In genomic region chr2:227597993-227598392, GRCh38 we compare ENCODE assay signal across 29 cellular contexts. TPM values are rescaled to one million over a fixed set of nuclear protein-coding genes. Genes with fewer than 3 reads are reported as not detected.
DNase-seq lines count a peak whose midpoint lies in the region; ATAC-seq and TF ChIP-seq lines count a peak whose summit lies in the region.
"Had no signal": no experiment of that assay in that cellular context is flagged by ENCODE, and none has a peak within 500 bp of the region (broad histone marks: within the 10 kb centered on the region; RNA-seq: fewer than 3 reads in every experiment).

No MANE protein-coding gene starts in this region.

- no peaks in the 10 kb centered on the region for H3K9me3 ChIP-seq in HCT116 (ENCODE audit: control insufficient read depth in 1 of 2, insufficient read depth in 1 of 2, low read depth in 1 of 2, low read length in 2 of 2)
- H3K9me3 ChIP-seq: spleen, testis had no signal

- CTCF ChIA-PET in Calu3 (lab: Charles Lee) (interaction anchor here (0.6 kb wide), 1 partner anchor 323 kb away, joined by 5 read pairs; no protein-coding TSS in a partner anchor), HCT116 (lab: Charles Lee) (interaction anchor here (0.9 to 1.6 kb wide), 2 partner anchors 117 to 168 kb away, joined by 3 read pairs; no protein-coding TSS in a partner anchor), WTC11 (lab: Charles Lee) (interaction anchor here (1.1 to 1.7 kb wide), 3 partner anchors 60 to 192 kb away, joined by 3 to 7 read pairs (median 4); no protein-coding TSS in a partner anchor)

- H3K4me3 ChIP-seq in HCT116 (replicated peaks in 1 of 2; ENCODE audit: low read depth in 1 of 2, low read length in 2 of 2) = peak overlapping the region in 1 of 2 experiments; percentile 23; a peak in 1 of 4 replicates
- H3K4me3 ChIP-seq: spleen, testis had no signal

- ATAC-seq in HCT116 (peak; percentile 79), WTC11 (peak; percentile 67), GM18870 (IDR thresholded peaks at IDR 0.05; ENCODE audit: unreplicated experiment) (no peak)
- ATAC-seq in stimulated activated memory B cell treated with anti-CD40 and anti-IgM and Interleukin-4, amounts not matched to agents 10 μg/mL and 1 μg/mL and 100 μg/mL, for 72 hours = no peak
- ATAC-seq: left lobe of liver; naive thymus-derived CD4-positive, alpha-beta T cell; SK-N-SH treated with all-trans-retinoic acid at 6 μM for 48 hours; stimulated activated naive B cell treated with anti-CD40 and anti-IgM and Interleukin-4, amounts not matched to agents 10 μg/mL and 1 μg/mL and 100 μg/mL, for 72 hours had no signal

- DNase-seq in Calu3 (peak; percentile 39), HCT116 (ENCODE audit: low read depth, low spot score) (peak; percentile 12), WTC11 (ENCODE audit: low spot score) (no peak), iPS DF 19.7 (ENCODE audit: low read depth, low spot score) (peak; percentile 23), posterior cingulate gyrus (no peak), dermis blood vessel endothelial cell (no peak)
- DNase-seq: ACHN; activated CD4-positive, alpha-beta T cell treated with anti-CD3 and anti-CD28 coated beads, Interleukin-2, amount 10 ng/mL, durations not matched to agents 7 days and 5 days; activated naive CD4-positive, alpha-beta T cell treated with Interleukin-2 at 50 U/mL for 16 hours; activated T-cell treated with anti-CD3 and anti-CD28 coated beads, Interleukin-2, amount 50 U/mL, for 48 hours; DMS79; glutamatergic neuron; KG1; naive thymus-derived CD4-positive, alpha-beta T cell; NCI-H524; nucleus accumbens; spleen; stimulated activated CD4-positive, alpha-beta T cell treated with anti-CD3 and anti-CD28 coated beads, Interleukin-2, amount 100 ng/mL, for 48 hours; stimulated activated naive B cell treated with anti-CD40 and anti-IgM and Interleukin-4, amounts not matched to agents 10 μg/mL and 1 μg/mL and 100 μg/mL, for 72 hours; testis had no signal

- H3K9ac ChIP-seq in HCT116 (ENCODE audit: low read length) = no peak overlapping the region

- POLR2A ChIA-PET in HCT116 (lab: Charles Lee) (no interaction called here), WTC11 (lab: Charles Lee) (interaction anchor here (0.6 kb wide), 1 partner anchor 362 kb away, joined by 3 read pairs; no protein-coding TSS in a partner anchor)

- no peaks in the 10 kb centered on the region for H3K9me2 ChIP-seq in HCT116 (ENCODE audit: insufficient read depth)

- no peak for TF ChIP-seq RAD21 in HCT116 (IDR thresholded peaks at IDR 0.05; ENCODE audit: low read depth)

- H3K4me1 Mint-ChIP-seq in Calu3 (ENCODE audit: low read depth, unreplicated experiment) = peaks cover 8% of the 10 kb centered on the region
- H3K4me1 Mint-ChIP-seq in WTC11 = peaks cover 16% of the 10 kb centered on the region
- no peaks in the 10 kb centered on the region for H3K4me1 Mint-ChIP-seq in stimulated activated memory B cell treated with anti-CD40 and anti-IgM and Interleukin-4, amounts not matched to agents 10 μg/mL and 1 μg/mL and 100 μg/mL, for 72 hours
- H3K4me1 Mint-ChIP-seq: stimulated activated naive B cell treated with anti-CD40 and anti-IgM and Interleukin-4, amounts not matched to agents 10 μg/mL and 1 μg/mL and 100 μg/mL, for 72 hours had no signal

- peak overlapping the region; percentile 72 for H3K4me2 ChIP-seq in HCT116 (ENCODE audit: low read length)

- H3K27ac ChIP-seq in HCT116 (ENCODE audit: low read depth, low read length) = no peak overlapping the region
- H3K27ac ChIP-seq: spleen, testis, VCaP had no signal

- H2AFZ ChIP-seq in HCT116 (ENCODE audit: low read depth, low read length, poor library complexity, severe bottlenecking) = peak overlapping the region; percentile 71

- RAD21 ChIA-PET in HCT116 (lab: Charles Lee; ENCODE audit: low non-redundant PET in 1 of 2, low total read pairs in 2 of 2, uncharacterized antibody in 2 of 2, unreplicated experiment in 2 of 2) = no interaction called here

- intact Hi-C loops in Calu3 (cut with micrococcal nuclease; ENCODE audit: unreplicated experiment) (no loop called here), HCT116 (cut with micrococcal nuclease) (no loop called here), posterior cingulate gyrus (cut with DNase I) (no loop called here)

- no peaks in the 10 kb centered on the region for H4K20me1 ChIP-seq in HCT116 (ENCODE audit: insufficient read depth)

- H3K27me3 Mint-ChIP-seq in Calu3 (ENCODE audit: unreplicated experiment) = no peaks in the 10 kb centered on the region
- no peaks in the 10 kb centered on the region for H3K27me3 Mint-ChIP-seq in WTC11 (ENCODE audit: low read depth)
- H3K27me3 Mint-ChIP-seq in stimulated activated memory B cell treated with anti-CD40 and anti-IgM and Interleukin-4, amounts not matched to agents 10 μg/mL and 1 μg/mL and 100 μg/mL, for 72 hours = peaks cover 69% of the 10 kb centered on the region

- H3K36me3 ChIP-seq in HCT116 (ENCODE audit: control insufficient read depth in 1 of 2, insufficient read depth in 2 of 2, low read length in 2 of 2) = no peaks in the 10 kb centered on the region
- H3K36me3 ChIP-seq: spleen had no signal

- TF ChIP-seq POLR2A in HCT116 (IDR thresholded peaks at IDR 0.05; ENCODE audit: borderline replicate concordance, extremely low read depth, insufficient read depth, insufficient read length) = no peak

- no peaks in the 10 kb centered on the region for H3K27me3 ChIP-seq in HCT116 (ENCODE audit: insufficient read depth, low read length)
- H3K27me3 ChIP-seq: testis had no signal

- peaks cover 8 to 13% of the 10 kb centered on the region in 2 experiments; a peak in 3 of 4 replicates for H3K4me1 ChIP-seq in HCT116 (ENCODE audit: control insufficient read depth in 1 of 2, insufficient read depth in 2 of 2, low read length in 2 of 2)
- H3K4me1 ChIP-seq: spleen, testis had no signal

- no peaks in the 10 kb centered on the region for H3K79me2 ChIP-seq in HCT116 (ENCODE audit: insufficient read depth, low read length)

- no TSS peak for BruUV-seq in Calu3 (replicated peaks; lab: Mats Ljungman, UMichigan)
- no TSS peak for BruUV-seq in HCT116 (replicated peaks; lab: Mats Ljungman, UMichigan)

- H3K9me3 Mint-ChIP-seq in Calu3 (ENCODE audit: low read depth, unreplicated experiment) (no peaks in the 10 kb centered on the region), WTC11 (no peaks in the 10 kb centered on the region)
- no peaks in the 10 kb centered on the region for H3K9me3 Mint-ChIP-seq in stimulated activated memory B cell treated with anti-CD40 and anti-IgM and Interleukin-4, amounts not matched to agents 10 μg/mL and 1 μg/mL and 100 μg/mL, for 72 hours
- H3K9me3 Mint-ChIP-seq: dendritic cell treated with granulocyte-macrophage colony-stimulating factor and Interleukin-4, amounts not matched to agents 40 ng/mL and 50 ng/mL, for 4 days had no signal

- TF ChIP-seq CTCF in Calu3 (IDR thresholded peaks at IDR 0.05; ENCODE audit: unreplicated experiment) (no peak), HCT116 (IDR thresholded peaks at IDR 0.05 in 2 of 3, conservative IDR thresholded peaks at IDR 0.05 in 1 of 3; ENCODE audit: borderline replicate concordance in 1 of 3, insufficient read depth in 1 of 3, low read depth in 2 of 3, low read length in 2 of 3) (no peak), WTC11 (IDR thresholded peaks at IDR 0.05) (no peak)

- H3K4me3 Mint-ChIP-seq in Calu3 (ENCODE audit: low read depth, unreplicated experiment) (no peak overlapping the region), WTC11 (no peak overlapping the region)
- no peak overlapping the region for H3K4me3 Mint-ChIP-seq in stimulated activated memory B cell treated with anti-CD40 and anti-IgM and Interleukin-4, amounts not matched to agents 10 μg/mL and 1 μg/mL and 100 μg/mL, for 72 hours
- H3K4me3 Mint-ChIP-seq: activated CD4-positive, alpha-beta T cell treated with anti-CD3 and anti-CD28 coated beads, Interleukin-2, amount 10 ng/mL, durations not matched to agents 7 days and 5 days; dendritic cell treated with granulocyte-macrophage colony-stimulating factor and Interleukin-4, amounts not matched to agents 40 ng/mL and 50 ng/mL, for 4 days; naive thymus-derived CD4-positive, alpha-beta T cell; stimulated activated naive B cell treated with anti-CD40 and anti-IgM and Interleukin-4, amounts not matched to agents 10 μg/mL and 1 μg/mL and 100 μg/mL, for 72 hours had no signal

- H3K27ac Mint-ChIP-seq in Calu3 (ENCODE audit: unreplicated experiment) (no peak overlapping the region), WTC11 (peak overlapping the region; percentile 71; the same call in 1 of the 2 replicates)
- H3K27ac Mint-ChIP-seq in stimulated activated memory B cell treated with anti-CD40 and anti-IgM and Interleukin-4, amounts not matched to agents 10 μg/mL and 1 μg/mL and 100 μg/mL, for 72 hours = no peak overlapping the region
- H3K27ac Mint-ChIP-seq: activated CD4-positive, alpha-beta T cell treated with anti-CD3 and anti-CD28 coated beads, Interleukin-2, amount 10 ng/mL, durations not matched to agents 7 days and 5 days; dendritic cell treated with granulocyte-macrophage colony-stimulating factor and Interleukin-4, amounts not matched to agents 40 ng/mL and 50 ng/mL, for 4 days; naive thymus-derived CD4-positive, alpha-beta T cell; stimulated activated naive B cell treated with anti-CD40 and anti-IgM and Interleukin-4, amounts not matched to agents 10 μg/mL and 1 μg/mL and 100 μg/mL, for 72 hours had no signal

- H3K36me3 Mint-ChIP-seq in Calu3 (ENCODE audit: insufficient read depth, unreplicated experiment) = no peaks in the 10 kb centered on the region
- H3K36me3 Mint-ChIP-seq in WTC11 = no peaks in the 10 kb centered on the region
- no peaks in the 10 kb centered on the region for H3K36me3 Mint-ChIP-seq in stimulated activated memory B cell treated with anti-CD40 and anti-IgM and Interleukin-4, amounts not matched to agents 10 μg/mL and 1 μg/mL and 100 μg/mL, for 72 hours
- H3K36me3 Mint-ChIP-seq: naive thymus-derived CD4-positive, alpha-beta T cell; stimulated activated naive B cell treated with anti-CD40 and anti-IgM and Interleukin-4, amounts not matched to agents 10 μg/mL and 1 μg/mL and 100 μg/mL, for 72 hours had no signal

TF ChIP-seq in HCT116, 20 proteins besides CTCF, POLR2A, EP300 and RAD21 (continues in another document):
- TF ChIP-seq FOSL1 (IDR thresholded peaks at IDR 0.05; ENCODE audit: low read depth) (peak; percentile 60), JUND (IDR thresholded peaks at IDR 0.05) (peak; percentile 50)

RNA-seq across cellular contexts. Expression of gene SCYGR2, which starts 0.7 kb away (rescaled TPM):
- total RNA-seq in Calu3 (2022) (not detected in 2 replicates), HCT116 (2021; ENCODE audit: unreplicated experiment) (not detected), WTC11 (2021) (not detected in 3 replicates), dermis blood vessel endothelial cell (not detected in 2 replicates)
- polyA plus RNA-seq in HCT116 (2012) = not detected in 2 replicates
- total RNA-seq: activated CD4-positive, alpha-beta T cell treated with anti-CD3 and anti-CD28 coated beads, Interleukin-2, amount 10 ng/mL, durations not matched to agents 7 days and 5 days; cardiac septum; left lobe of liver; naive thymus-derived CD4-positive, alpha-beta T cell; spleen; T-helper 2 cell treated with Interferon-gamma antibody and Interleukin-4, amounts not matched to agents 100 ng/mL and 5 ng/mL, for 36 hours; testis had no signal
- polyA plus RNA-seq: BJ; naive thymus-derived CD4-positive, alpha-beta T cell; spleen had no signal

RNA-seq across cellular contexts. Expression of gene SCYGR3, which starts 16.6 kb away (rescaled TPM):
- total RNA-seq in Calu3 (2022) = not detected in 2 replicates
- total RNA-seq in HCT116 (2021; ENCODE audit: unreplicated experiment) = not detected
- polyA plus RNA-seq in HCT116 (2012) = not detected in 2 replicates
- not detected in 3 replicates for total RNA-seq in WTC11 (2021)
- not detected in 2 replicates for total RNA-seq in dermis blood vessel endothelial cell
- total RNA-seq: activated CD4-positive, alpha-beta T cell treated with anti-CD3 and anti-CD28 coated beads, Interleukin-2, amount 10 ng/mL, durations not matched to agents 7 days and 5 days; cardiac septum; left lobe of liver; naive thymus-derived CD4-positive, alpha-beta T cell; spleen; T-helper 2 cell treated with Interferon-gamma antibody and Interleukin-4, amounts not matched to agents 100 ng/mL and 5 ng/mL, for 36 hours; testis had no signal
- polyA plus RNA-seq: BJ; naive thymus-derived CD4-positive, alpha-beta T cell; spleen had no signal

RNA-seq across cellular contexts. Expression of gene SCYGR4, which starts 19.3 kb away (rescaled TPM):
- 0.22 TPM in 1 of 2 replicates, not detected in the other for total RNA-seq in Calu3 (2022)
- not detected for total RNA-seq in HCT116 (2021; ENCODE audit: unreplicated experiment)
- polyA plus RNA-seq in HCT116 (2012) = not detected in 2 replicates
- not detected in 3 replicates for total RNA-seq in WTC11 (2021)
- total RNA-seq in dermis blood vessel endothelial cell = not detected in 2 replicates
- total RNA-seq: activated CD4-positive, alpha-beta T cell treated with anti-CD3 and anti-CD28 coated beads, Interleukin-2, amount 10 ng/mL, durations not matched to agents 7 days and 5 days; cardiac septum; left lobe of liver; naive thymus-derived CD4-positive, alpha-beta T cell; spleen; T-helper 2 cell treated with Interferon-gamma antibody and Interleukin-4, amounts not matched to agents 100 ng/mL and 5 ng/mL, for 36 hours; testis had no signal
- polyA plus RNA-seq: BJ; naive thymus-derived CD4-positive, alpha-beta T cell had no signal

Comparison
In these comparisons a context has a peak if more than half of its experiments do, and no peak if none do; other contexts are left out.
1. DNase-seq: peak in Calu3 (single experiment), HCT116 (single experiment) and iPS DF 19.7 (single experiment); none in WTC11 (single experiment), posterior cingulate gyrus (0 of 10) and dermis blood vessel endothelial cell (single experiment).
2. ATAC-seq: peak in HCT116 (single experiment) and WTC11 (single experiment); none in stimulated activated memory B cell treated with anti-CD40 and anti-IgM and Interleukin-4, amounts not matched to agents 10 μg/mL and 1 μg/mL and 100 μg/mL, for 72 hours (single experiment) and GM18870 (single experiment).